ENCODE assay signal across 17 cellular contexts in genomic region chr16:85249830-85250455, GRCh38.
"Had no signal": no experiment of that assay in that cellular context is flagged by ENCODE, and none has a peak within 500 bp of the region (broad histone marks: within the 10 kb centered on the region; RNA-seq: fewer than 3 reads in every experiment).

No MANE protein-coding gene starts in this region.

- H3K27ac Mint-ChIP-seq: activated naive CD4-positive, alpha-beta T cell treated with anti-CD3 and anti-CD28 coated beads, Interleukin-2, amount 10 ng/mL, durations not matched to agents 7 days and 5 days; activated T-helper 17 cell treated with anti-CD3 and anti-CD28 coated beads, Interleukin-2, amount 50 U/mL, for 72 hours; naive thymus-derived CD8-positive, alpha-beta T cell; stimulated activated naive B cell treated with anti-CD40 and anti-IgM and Interleukin-4, amounts not matched to agents 10 μg/mL and 1 μg/mL and 100 μg/mL, for 72 hours had no signal

- H3K36me3 Mint-ChIP-seq: activated naive CD4-positive, alpha-beta T cell treated with anti-CD3 and anti-CD28 coated beads, Interleukin-2, amount 10 ng/mL, durations not matched to agents 7 days and 5 days; naive thymus-derived CD8-positive, alpha-beta T cell; stimulated activated naive B cell treated with anti-CD40 and anti-IgM and Interleukin-4, amounts not matched to agents 10 μg/mL and 1 μg/mL and 100 μg/mL, for 72 hours had no signal

- H3K27me3 ChIP-seq: cardiac muscle cell, hepatocyte, left lung, tibial nerve had no signal

- H3K4me3 ChIP-seq: cardiac muscle cell, hepatocyte, left lung, tibial nerve had no signal

- H3K4me3 Mint-ChIP-seq: activated naive CD4-positive, alpha-beta T cell treated with anti-CD3 and anti-CD28 coated beads, Interleukin-2, amount 10 ng/mL, durations not matched to agents 7 days and 5 days; activated T-helper 17 cell treated with anti-CD3 and anti-CD28 coated beads, Interleukin-2, amount 50 U/mL, for 72 hours; naive thymus-derived CD8-positive, alpha-beta T cell; stimulated activated naive B cell treated with anti-CD40 and anti-IgM and Interleukin-4, amounts not matched to agents 10 μg/mL and 1 μg/mL and 100 μg/mL, for 72 hours had no signal

- H3K9me3 Mint-ChIP-seq: activated naive CD4-positive, alpha-beta T cell treated with anti-CD3 and anti-CD28 coated beads, Interleukin-2, amount 10 ng/mL, durations not matched to agents 7 days and 5 days; activated T-helper 17 cell treated with anti-CD3 and anti-CD28 coated beads, Interleukin-2, amount 50 U/mL, for 72 hours; naive thymus-derived CD8-positive, alpha-beta T cell; stimulated activated naive B cell treated with anti-CD40 and anti-IgM and Interleukin-4, amounts not matched to agents 10 μg/mL and 1 μg/mL and 100 μg/mL, for 72 hours had no signal

- H3K36me3 ChIP-seq: cardiac muscle cell, left lung, neutrophil, tibial nerve had no signal

- FAIRE-seq: keratinocyte had no signal

- H2AFZ ChIP-seq: hepatocyte had no signal

- H3K4me2 ChIP-seq: hepatocyte had no signal

- ATAC-seq: activated T-helper 17 cell treated with anti-CD3 and anti-CD28 coated beads, Interleukin-2, amount 50 U/mL, for 72 hours; left lung; naive thymus-derived CD8-positive, alpha-beta T cell; stimulated activated naive B cell treated with anti-CD40 and anti-IgM and Interleukin-4, amounts not matched to agents 10 μg/mL and 1 μg/mL and 100 μg/mL, for 72 hours had no signal

- H3K27ac ChIP-seq: cardiac muscle cell, epithelial cell of prostate, hepatocyte, left lung, neutrophil had no signal

- H3K9me3 ChIP-seq: left lung, neutrophil, tibial nerve had no signal

- DNase-seq: activated CD4-positive, alpha-beta T cell treated with anti-CD3 and anti-CD28 coated beads for 1 hour; activated CD4-positive, alpha-beta T cell treated with anti-CD3 and anti-CD28 coated beads, Interleukin-2, amount 50 U/mL, for 4 hours; activated naive CD4-positive, alpha-beta T cell treated with anti-CD3 and anti-CD28 coated beads, Interleukin-2, amount 10 ng/mL, durations not matched to agents 7 days and 5 days; activated T-cell treated with anti-CD3 and anti-CD28 coated beads for 4 hours; left lung; mammary epithelial cell; naive thymus-derived CD8-positive, alpha-beta T cell; stimulated activated CD4-positive, alpha-beta T cell treated with anti-CD3 and anti-CD28 coated beads, Interleukin-2, amount 100 ng/mL, for 48 hours; stimulated activated naive B cell treated with anti-CD40 and anti-IgM and Interleukin-4, amounts not matched to agents 10 μg/mL and 1 μg/mL and 100 μg/mL, for 72 hours; T1000 had no signal
